In genomic region chr14:97350894-97351713, GRCh38 we compare ENCODE assay signal across 23 cellular contexts.
"Had no signal": no experiment of that assay in that cellular context is flagged by ENCODE, and none has a peak within 500 bp of the region (broad histone marks: within the 10 kb centered on the region; RNA-seq: fewer than 3 reads in every experiment).

No MANE protein-coding gene starts in this region.

- H3K9me3 ChIP-seq: gastroesophageal sphincter, prostate gland, tibial artery had no signal

- ATAC-seq: activated T-cell treated with anti-CD3 and anti-CD28 coated beads, Interleukin-2, amount 50 U/mL, for 4 hours; gastroesophageal sphincter; left cardiac atrium; naive thymus-derived CD8-positive, alpha-beta T cell; stimulated activated naive CD8-positive, alpha-beta T cell treated with anti-CD3 and anti-CD28 coated beads, Interleukin-15, Interleukin-2, amounts not matched to agents 100 U/mL and 50 U/mL, for 24 hours had no signal

- H3K4me2 ChIP-seq: neural progenitor cell had no signal

- H3K27ac ChIP-seq: epithelial cell of prostate, gastroesophageal sphincter, neural progenitor cell, prostate gland, tibial artery had no signal

- H3K27me3 ChIP-seq: neural progenitor cell, tibial artery had no signal

- H3K9me3 Mint-ChIP-seq: activated T-cell treated with anti-CD3 and anti-CD28 coated beads, Interleukin-2, amount 50 U/mL, for 4 hours; neural progenitor cell had no signal

- DNase-seq: activated CD4-positive, alpha-beta T cell treated with anti-CD3 and anti-CD28 coated beads for 1 hour; activated CD4-positive, alpha-beta T cell treated with anti-CD3 and anti-CD28 coated beads, Interleukin-2, amount 50 U/mL, for 1 hour; activated CD8-positive, alpha-beta memory T cell treated with anti-CD3 and anti-CD28 coated beads for 24 hours; activated CD8-positive, alpha-beta memory T cell treated with anti-CD3 and anti-CD28 coated beads, Interleukin-2, amount 50 U/mL, for 4 hours; activated naive CD4-positive, alpha-beta T cell treated with anti-CD3 and anti-CD28 coated beads for 36 hours; activated naive CD8-positive, alpha-beta T cell treated with anti-CD3 and anti-CD28 coated beads, Interleukin-2, amount 10 ng/mL, durations not matched to agents 7 days and 5 days; activated T-cell treated with anti-CD3 and anti-CD28 coated beads, Interleukin-2, amount 50 U/mL, for 4 hours; central memory CD4-positive, alpha-beta T cell; endodermal cell; head of caudate nucleus; islet precursor cell; left cardiac atrium; stimulated activated CD4-positive, alpha-beta T cell treated with anti-CD3 and anti-CD28 coated beads, Interleukin-4, amount 100 ng/mL, for 4 hours; stimulated activated naive CD8-positive, alpha-beta T cell treated with anti-CD3 and anti-CD28 coated beads, Interleukin-15, Interleukin-2, amounts not matched to agents 100 U/mL and 50 U/mL, for 24 hours; T-helper 9 cell; tibial artery had no signal

- H3K27ac Mint-ChIP-seq: activated naive CD4-positive, alpha-beta T cell treated with anti-CD3 and anti-CD28 coated beads for 36 hours; activated naive CD8-positive, alpha-beta T cell treated with anti-CD3 and anti-CD28 coated beads, Interleukin-2, amount 10 ng/mL, durations not matched to agents 7 days and 5 days; brain; endodermal cell; neural progenitor cell had no signal

- H3K4me1 Mint-ChIP-seq: brain, endodermal cell, neural progenitor cell had no signal

- H3K36me3 ChIP-seq: gastroesophageal sphincter, neural progenitor cell, prostate gland, tibial artery had no signal

- H3K4me3 Mint-ChIP-seq: activated naive CD4-positive, alpha-beta T cell treated with anti-CD3 and anti-CD28 coated beads for 36 hours; activated naive CD8-positive, alpha-beta T cell treated with anti-CD3 and anti-CD28 coated beads, Interleukin-2, amount 10 ng/mL, durations not matched to agents 7 days and 5 days; activated T-cell treated with anti-CD3 and anti-CD28 coated beads, Interleukin-2, amount 50 U/mL, for 4 hours; brain; endodermal cell; naive thymus-derived CD8-positive, alpha-beta T cell; neural progenitor cell had no signal

- H2AFZ ChIP-seq: neural progenitor cell had no signal

- H3K4me1 ChIP-seq: gastroesophageal sphincter, neural progenitor cell, prostate gland, tibial artery had no signal

- H3K4me3 ChIP-seq: gastroesophageal sphincter, lung, neural progenitor cell, prostate gland, tibial artery had no signal
